10 cellular contexts compared by ENCODE assay signal in genomic region chr12:6699259-6699988, GRCh38. TPM values are rescaled to one million over a fixed set of nuclear protein-coding genes. Genes with fewer than 3 reads are reported as not detected.
A peak's percentile ranks its signal among the peaks of the same experiment; 100 is the strongest.
DNase-seq lines count a peak whose midpoint lies in the region; ATAC-seq and TF ChIP-seq lines count a peak whose summit lies in the region.
"Had no signal": no experiment of that assay in that cellular context is flagged by ENCODE, and none has a peak within 500 bp of the region (broad histone marks: within the 10 kb centered on the region; RNA-seq: fewer than 3 reads in every experiment).

No MANE protein-coding gene starts in this region.

- CTCF ChIA-PET in AG04449 (lab: Yijun Ruan, JAX): interaction anchor here (1.0 to 5.8 kb wide), 11 partner anchors 8 to 139 kb away, joined by 3 to 99 read pairs (median 7); partner anchors contain the start of genes COPS7A, MLF2, PTMS and ZNF384

- H3K4me3 ChIP-seq in AG04449 (ENCODE audit: low read depth, low read length): peak overlapping the region; percentile 70
- H3K4me3 ChIP-seq in HAP-1: peak overlapping the region; percentile 62
- H3K4me3 ChIP-seq in choroid plexus epithelial cell (ENCODE audit: low read depth, low read length): peak overlapping the region; percentile 51

- H3K9me3 ChIP-seq in HAP-1: no peaks in the 10 kb centered on the region

- ATAC-seq in naive thymus-derived CD8-positive, alpha-beta T cell: no peak
- ATAC-seq in HG03457 (IDR thresholded peaks at IDR 0.05; ENCODE audit: unreplicated experiment): no peak

- H3K27ac Mint-ChIP-seq in naive thymus-derived CD8-positive, alpha-beta T cell: peak overlapping the region in 6 of 10 donors; percentile 33 to 77 (median 56)

- no peaks in the 10 kb centered on the region for H3K36me3 ChIP-seq in HAP-1 (replicated peaks)

- in situ Hi-C loops in HAP-1 (cut with MboI; ENCODE audit: low sequenced_read_pairs): no loop called here

- H3K27me3 ChIP-seq in HAP-1 (ENCODE audit: low read depth): no peaks in the 10 kb centered on the region

- H3K36me3 Mint-ChIP-seq in naive thymus-derived CD8-positive, alpha-beta T cell: peaks cover 0 to 9% (median 0%) of the 10 kb centered on the region in 3 donors

- H3K27me3 Mint-ChIP-seq in naive thymus-derived CD8-positive, alpha-beta T cell: peaks cover 23 to 50% (median 41%) of the 10 kb centered on the region in 5 donors

- H3K4me1 Mint-ChIP-seq in naive thymus-derived CD8-positive, alpha-beta T cell: peaks cover 15 to 44% (median 33%) of the 10 kb centered on the region in 4 donors

- POLR2A ChIA-PET in AG04449 (lab: Yijun Ruan, JAX): interaction anchor here (0.7 to 1.8 kb wide), 5 partner anchors 10 to 168 kb away, joined by 3 to 10 read pairs (median 4); partner anchors contain the start of genes CDCA3, CHD4, TPI1 and ZNF384
- POLR2A ChIA-PET in naive thymus-derived CD8-positive, alpha-beta T cell (lab: Charles Lee): interaction anchor here (1.2 to 1.4 kb wide), 3 partner anchors 10 kb away, joined by 3 to 9 read pairs (median 8); partner anchors contain the start of gene ZNF384

- peaks cover 7% of the 10 kb centered on the region; the same call in 1 of the 2 replicates for H3K4me1 ChIP-seq in HAP-1

- DNase-seq in AG04449 (ENCODE audit: low read depth, low spot score): no peak
- DNase-seq in HAP-1 (ENCODE audit: low spot score in 2 of 2): no peak
- no peak for DNase-seq in choroid plexus epithelial cell (ENCODE audit: low read depth)
- no peak for DNase-seq in naive thymus-derived CD8-positive, alpha-beta T cell
- no peak for DNase-seq in NCI-H1436 treated with DMSO at 0.1 percent for 48 hours (lab: John Stamatoyannopoulos, UW)
- no peak for DNase-seq in NCI-H446 (lab: John Stamatoyannopoulos, UW)
- DNase-seq in NK-92 (lab: John Stamatoyannopoulos, UW; ENCODE audit: unreplicated experiment): no peak
- DNase-seq: foreskin melanocyte, NCI-H187 had no signal

- H3K4me3 Mint-ChIP-seq in naive thymus-derived CD8-positive, alpha-beta T cell: peak overlapping the region; percentile 57 to 87 (median 70)

- H3K9me3 Mint-ChIP-seq in naive thymus-derived CD8-positive, alpha-beta T cell: no peaks in the 10 kb centered on the region

- TF ChIP-seq CTCF in AG04449 (IDR thresholded peaks at IDR 0.05; ENCODE audit: insufficient read depth, low read length, missing control alignments): no peak
- TF ChIP-seq CTCF in choroid plexus epithelial cell (conservative IDR thresholded peaks at IDR 0.05; ENCODE audit: low read depth, low read length): no peak

RNA-seq across cellular contexts. Expression of gene PIANP, which starts 1.2 kb away (rescaled TPM):
- 1 to 10 TPM in 1 of 2 experiments, under 1 TPM in 1; 0.41 to 1.2 TPM for total RNA-seq in naive thymus-derived CD8-positive, alpha-beta T cell
- polyA plus RNA-seq in naive thymus-derived CD8-positive, alpha-beta T cell: under 1 TPM in 2 of 3 donors, not detected in 1; 0.06 to 0.30 TPM

RNA-seq across cellular contexts. Expression of gene ZNF384, which starts 10.2 kb away (rescaled TPM):
- total RNA-seq in naive thymus-derived CD8-positive, alpha-beta T cell: 10 to 100 TPM; 90.5 to 94.8 TPM
- 10 to 100 TPM; 17.6 to 39.6 (median 26.3) TPM for polyA plus RNA-seq in naive thymus-derived CD8-positive, alpha-beta T cell

RNA-seq across cellular contexts. Expression of gene COPS7A, which starts 24.4 kb away (rescaled TPM):
- 10 to 100 TPM; 27.0 to 35.4 TPM for total RNA-seq in naive thymus-derived CD8-positive, alpha-beta T cell
- 10 to 100 TPM; 34.9 to 42.4 (median 36.2) TPM for polyA plus RNA-seq in naive thymus-derived CD8-positive, alpha-beta T cell

RNA-seq across cellular contexts. Expression of gene ING4, which starts 36.5 kb away (rescaled TPM):
- total RNA-seq in naive thymus-derived CD8-positive, alpha-beta T cell: 10 to 100 TPM; 81.2 to 90.6 TPM
- 10 to 100 TPM; 89.5 to 99.6 (median 90.6) TPM for polyA plus RNA-seq in naive thymus-derived CD8-positive, alpha-beta T cell

RNA-seq across cellular contexts. Expression of gene ACRBP, which starts 52.2 kb away (rescaled TPM):
- total RNA-seq in naive thymus-derived CD8-positive, alpha-beta T cell: 10 to 100 TPM; 13.8 to 14.3 TPM
- under 1 TPM in 2 of 3 donors, not detected in 1; 0.43 to 0.50 TPM for polyA plus RNA-seq in naive thymus-derived CD8-positive, alpha-beta T cell
